Comparison of ENCODE assay signal across 17 cellular contexts in genomic region chrX:84441143-84441542, GRCh38.
DNase-seq lines count a peak whose midpoint lies in the region; ATAC-seq, FAIRE-seq and TF ChIP-seq lines count a peak whose summit lies in the region.
"Had no signal": no experiment of that assay in that cellular context is flagged by ENCODE, and none has a peak within 500 bp of the region (broad histone marks: within the 10 kb centered on the region; RNA-seq: fewer than 3 reads in every experiment).

No MANE protein-coding gene starts in this region.

- peak; percentile 65 for FAIRE-seq in A549 (lab: Jason Lieb, UNC)

- H3K79me2 ChIP-seq in PC-3 (ENCODE audit: low read length): no peaks in the 10 kb centered on the region

- no peaks in the 10 kb centered on the region for H3K4me1 ChIP-seq in A549
- peaks cover 27% of the 10 kb centered on the region for H3K4me1 ChIP-seq in PC-3 (ENCODE audit: insufficient read depth, low read length)

- 31% methylated on average over 1 of the region's 1 CpG for WGBS in A549 (ENCODE audit: missing lambda C conversion rate)

- H4K20me1 ChIP-seq in PC-3 (ENCODE audit: low read length): no peaks in the 10 kb centered on the region

- H3K36me3 Mint-ChIP-seq in osteocyte (ENCODE audit: unreplicated experiment): peaks cover 19% of the 10 kb centered on the region

- H3K4me2 ChIP-seq in A549: no peak overlapping the region
- peak overlapping the region; percentile 49 for H3K4me2 ChIP-seq in PC-3 (ENCODE audit: low read length)
- H3K4me2 ChIP-seq: KMS-11 had no signal

- intact Hi-C loops in PC-3 (cut with micrococcal nuclease): loop anchor here (1.0 to 10.0 kb wide), 3 partner anchors 61 to 256 kb away; partner anchors contain the start of genes HDX and RPS6KA6

- no peaks in the 10 kb centered on the region for H3K9me2 ChIP-seq in PC-3 (replicated peaks; ENCODE audit: low read length)

- TF ChIP-seq POLR2A in A549 (IDR thresholded peaks at IDR 0.05; ENCODE audit: low read length): no peak

- 0 out of 2 replicates have a peak overlapping the region, but pooled peaks have one; percentile 8 for H3K9ac ChIP-seq in PC-3 (ENCODE audit: low read length)
- H3K9ac ChIP-seq: KMS-11 had no signal

- H3K36me3 ChIP-seq in PC-3 (ENCODE audit: low read depth, low read length): no peaks in the 10 kb centered on the region; the same call in 1 of the 2 replicates

- H3K9me3 Mint-ChIP-seq in osteocyte (ENCODE audit: unreplicated experiment): peaks cover 31% of the 10 kb centered on the region

- BruUV-seq in PC-3 (replicated peaks; lab: Mats Ljungman, UMichigan): no TSS peak

- no peaks in the 10 kb centered on the region for H3K4me1 Mint-ChIP-seq in osteocyte (ENCODE audit: unreplicated experiment)

- TF ChIP-seq RAD21 in A549 (conservative IDR thresholded peaks at IDR 0.05 in 1 of 2, IDR thresholded peaks at IDR 0.05 in 1 of 2): no peak

- H3K4me3 Mint-ChIP-seq in osteocyte (ENCODE audit: unreplicated experiment): no peak overlapping the region

- H3K9me3 ChIP-seq in A549 (no peaks in the 10 kb centered on the region; the same call in 2 of the 3 replicates), PC-3 (ENCODE audit: low read length) (no peaks in the 10 kb centered on the region)

- H3K4me3 ChIP-seq in A549: no peak overlapping the region
- no peak overlapping the region for H3K4me3 ChIP-seq in PC-3 (ENCODE audit: low read length)
- H3K4me3 ChIP-seq: SK-N-MC had no signal

- H3F3A ChIP-seq in PC-3 (ENCODE audit: low read length, unreplicated experiment): no peaks in the 10 kb centered on the region

- H3K27ac ChIP-seq in A549 (no peak overlapping the region), PC-3 (ENCODE audit: low read length) (peak overlapping the region; percentile 72)
- H3K27ac ChIP-seq: KMS-11, SK-N-MC had no signal

- DNase-seq in A549 (ENCODE audit: low read depth in 1 of 2, low spot score in 1 of 2) (no peak), H4 (ENCODE audit: low spot score) (peak; percentile 6), PC-3 (peak; percentile 78), cerebellar nuclear complex (lab: John Stamatoyannopoulos, UW) (no peak), SIG-M5 (lab: John Stamatoyannopoulos, UW) (no peak), GM10248 (ENCODE audit: extremely low spot score) (no peak), osteocyte (ENCODE audit: extremely low spot score, unreplicated experiment) (no peak)
- DNase-seq: COR-L47, H7, MM.1S, NCI-H1105, NCI-H1694 treated with DMSO at 0.1 percent for 48 hours, NCI-H446, NCI-H748 treated with DMSO at 0.1 percent for 48 hours had no signal

- ATAC-seq in A549 (no peak), PC-3 (peak; percentile 92), esophagus mucosa (peak; percentile 48)

- POLR2A ChIA-PET in A549 (lab: Yijun Ruan, JAX) (no interaction called here), PC-3 (lab: Charles Lee; ENCODE audit: unreplicated experiment) (no interaction called here), GM10248 (lab: Yijun Ruan, JAX) (no interaction called here)

- H2AFZ ChIP-seq in PC-3 (ENCODE audit: low read length): no peak overlapping the region

- H3K27me3 Mint-ChIP-seq in osteocyte (ENCODE audit: unreplicated experiment): no peaks in the 10 kb centered on the region

- H3K27me3 ChIP-seq in PC-3 (ENCODE audit: low read length): no peaks in the 10 kb centered on the region

- TF ChIP-seq CTCF in A549 (IDR thresholded peaks at IDR 0.05) (no peak), PC-3 (conservative IDR thresholded peaks at IDR 0.05; ENCODE audit: low read depth, low read length) (no peak), GM10248 (IDR thresholded peaks at IDR 0.05; ENCODE audit: control extremely low read depth, extremely low read depth, low read depth, missing control alignments) (no peak), osteocyte (IDR thresholded peaks at IDR 0.05) (no peak)

- TF ChIP-seq EP300 in A549 (IDR thresholded peaks at IDR 0.05): no peak

- CTCF ChIA-PET in A549 (lab: Yijun Ruan, JAX): no interaction called here
- CTCF ChIA-PET in PC-3 (lab: Charles Lee): no interaction called here
- CTCF ChIA-PET in GM10248 (lab: Yijun Ruan, JAX): no interaction called here

- H3K27ac Mint-ChIP-seq in osteocyte (ENCODE audit: unreplicated experiment): no peak overlapping the region

TF ChIP-seq in A549, 52 proteins besides CTCF, POLR2A, EP300 and RAD21:
- no peak for TF ChIP-seq FOSB (CRISPR knock-in tag; IDR thresholded peaks at IDR 0.05)
- no peak for TF ChIP-seq HMGXB4 (CRISPR knock-in tag; IDR thresholded peaks at IDR 0.05; ENCODE audit: borderline replicate concordance)

Comparison
In these comparisons a context has a peak if more than half of its experiments do, and no peak if none do; other contexts are left out.
1. ATAC-seq: peak in PC-3 (single experiment) and esophagus mucosa (single experiment); none in A549 (0 of 2).
2. DNase-seq: peak in H4 (single experiment) and PC-3 (single experiment); none in A549 (0 of 2), cerebellar nuclear complex (0 of 2), SIG-M5 (single experiment), GM10248 (single experiment) and osteocyte (single experiment).